Comparison of ENCODE assay signal across 1 cellular context in the genomic region with DNA sequence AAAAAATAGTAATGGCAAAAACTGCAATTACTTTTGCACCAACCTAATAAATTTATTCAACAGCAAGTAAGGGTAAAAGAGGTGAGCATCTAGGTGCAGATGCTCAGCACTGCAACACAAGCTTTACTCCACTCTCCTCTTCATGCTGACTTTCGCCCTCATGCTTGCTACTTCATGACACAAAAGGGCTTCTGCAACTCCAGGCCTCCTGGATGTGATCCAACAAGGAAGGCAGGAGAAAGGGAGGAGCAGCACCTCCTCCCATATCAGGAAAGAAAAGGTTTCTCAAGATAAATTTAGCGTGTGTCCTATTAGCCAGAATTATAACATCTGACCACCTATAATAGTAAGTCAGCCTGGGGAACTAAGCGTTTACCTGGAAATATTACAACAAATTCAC.
TF ChIP-seq lines count a peak whose summit lies in the region.

No MANE protein-coding gene starts in this region.

TF ChIP-seq in K562, 482 proteins besides CTCF, POLR2A, EP300 and RAD21:
- TF ChIP-seq CREBBP (IDR thresholded peaks at IDR 0.05; ENCODE audit: low read depth, low read length) (no peak), MCM7 (IDR thresholded peaks at IDR 0.05) (no peak), ZNF707 (CRISPR knock-in tag; conservative IDR thresholded peaks at IDR 0.05) (no peak), MAFF (IDR thresholded peaks at IDR 0.05; ENCODE audit: low read length) (no peak), ZNF408 (CRISPR knock-in tag; IDR thresholded peaks at IDR 0.05; ENCODE audit: low read depth) (no peak), HDGF (IDR thresholded peaks at IDR 0.05) (no peak), NFIC (IDR thresholded peaks at IDR 0.05) (peak; percentile 69), IRF2 (CRISPR knock-in tag; IDR thresholded peaks at IDR 0.05) (no peak)
- TF ChIP-seq, protein P1, sequence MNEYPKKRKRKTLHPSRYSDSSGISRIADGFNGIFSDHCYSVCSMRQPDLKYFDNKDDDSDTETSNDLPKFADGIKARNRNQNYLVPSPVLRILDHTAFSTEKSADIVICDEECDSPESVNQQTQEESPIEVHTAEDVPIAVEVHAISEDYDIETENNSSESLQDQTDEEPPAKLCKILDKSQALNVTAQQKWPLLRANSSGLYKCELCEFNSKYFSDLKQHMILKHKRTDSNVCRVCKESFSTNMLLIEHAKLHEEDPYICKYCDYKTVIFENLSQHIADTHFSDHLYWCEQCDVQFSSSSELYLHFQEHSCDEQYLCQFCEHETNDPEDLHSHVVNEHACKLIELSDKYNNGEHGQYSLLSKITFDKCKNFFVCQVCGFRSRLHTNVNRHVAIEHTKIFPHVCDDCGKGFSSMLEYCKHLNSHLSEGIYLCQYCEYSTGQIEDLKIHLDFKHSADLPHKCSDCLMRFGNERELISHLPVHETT (CRISPR knock-in tag; conservative IDR thresholded peaks at IDR 0.05 in 1 of 2, IDR thresholded peaks at IDR 0.05 in 1 of 2), result no peak
